In genomic region chr3:22241110-22241509, GRCh38 we compare ENCODE assay signal across 18 cellular contexts.
"Had no signal": no experiment of that assay in that cellular context is flagged by ENCODE, and none has a peak within 500 bp of the region (broad histone marks: within the 10 kb centered on the region; RNA-seq: fewer than 3 reads in every experiment).

No MANE protein-coding gene starts in this region.

- H3K4me1 ChIP-seq: esophagus squamous epithelium, foreskin keratinocyte, psoas muscle, right lobe of liver, tibial artery, upper lobe of left lung, uterus had no signal

- H3K4me3 Mint-ChIP-seq: naive thymus-derived CD4-positive, alpha-beta T cell; nephron progenitor cell; stimulated activated effector memory CD8-positive, alpha-beta T cell treated with anti-CD3 and anti-CD28 coated beads, Interleukin-12 subunit alpha, Interleukin-12 subunit beta, amount 100 ng/mL, for 72 hours had no signal

- H3K4me1 Mint-ChIP-seq: naive thymus-derived CD4-positive, alpha-beta T cell; nephron progenitor cell; stimulated activated effector memory CD8-positive, alpha-beta T cell treated with anti-CD3 and anti-CD28 coated beads, Interleukin-12 subunit alpha, Interleukin-12 subunit beta, amount 100 ng/mL, for 72 hours had no signal

- H3K27me3 Mint-ChIP-seq: naive thymus-derived CD4-positive, alpha-beta T cell had no signal

- H3K36me3 Mint-ChIP-seq: stimulated activated effector memory CD8-positive, alpha-beta T cell treated with anti-CD3 and anti-CD28 coated beads, Interleukin-12 subunit alpha, Interleukin-12 subunit beta, amount 100 ng/mL, for 72 hours had no signal

- H3K9me3 Mint-ChIP-seq: nephron progenitor cell had no signal

- H3K36me3 ChIP-seq: esophagus squamous epithelium, neutrophil, right lobe of liver, tibial artery, upper lobe of left lung, uterus had no signal

- H3K27me3 ChIP-seq: esophagus squamous epithelium, foreskin keratinocyte, neutrophil, right lobe of liver, tibial artery, upper lobe of left lung, uterus had no signal

- H3K27ac ChIP-seq: epithelial cell of prostate, esophagus squamous epithelium, foreskin keratinocyte, neutrophil, psoas muscle, right lobe of liver, tibial artery, upper lobe of left lung, uterus had no signal

- H3K9me3 ChIP-seq: esophagus squamous epithelium, neutrophil, psoas muscle, right lobe of liver, tibial artery, upper lobe of left lung, uterus had no signal

- ATAC-seq: foreskin keratinocyte; naive thymus-derived CD4-positive, alpha-beta T cell; psoas muscle; right lobe of liver; stimulated activated effector memory CD8-positive, alpha-beta T cell treated with anti-CD3 and anti-CD28 coated beads, Interleukin-12 subunit alpha, Interleukin-12 subunit beta, amount 100 ng/mL, for 72 hours; stimulated activated naive CD8-positive, alpha-beta T cell treated with anti-CD3 and anti-CD28 coated beads, Interleukin-15, Interleukin-2, amounts not matched to agents 100 U/mL and 50 U/mL, for 24 hours had no signal

- H3K4me3 ChIP-seq: esophagus squamous epithelium, psoas muscle, right lobe of liver, tibial artery, upper lobe of left lung, uterus had no signal

- H3K27ac Mint-ChIP-seq: naive thymus-derived CD4-positive, alpha-beta T cell; nephron progenitor cell; stimulated activated effector memory CD8-positive, alpha-beta T cell treated with anti-CD3 and anti-CD28 coated beads, Interleukin-12 subunit alpha, Interleukin-12 subunit beta, amount 100 ng/mL, for 72 hours had no signal

- DNase-seq: cortex of kidney; effector memory CD4-positive, alpha-beta T cell; esophagus squamous epithelium; foreskin keratinocyte; naive thymus-derived CD4-positive, alpha-beta T cell; nephron progenitor cell; psoas muscle; retina; right lobe of liver; stimulated activated CD4-positive, alpha-beta T cell treated with anti-CD3 and anti-CD28 coated beads, Interleukin-4, amount 100 ng/mL, for 1 hour; stimulated activated CD8-positive, alpha-beta memory T cell treated with anti-CD3 and anti-CD28 coated beads, Interleukin-4, amount 100 ng/mL, for 48 hours; stimulated activated naive CD8-positive, alpha-beta T cell treated with anti-CD3 and anti-CD28 coated beads, Interleukin-15, Interleukin-2, amounts not matched to agents 100 U/mL and 50 U/mL, for 24 hours; tibial artery; upper lobe of left lung; uterus had no signal
